ENCODE assay signal across 12 cellular contexts in genomic region chr14:51862839-51863235, GRCh38. TPM values are rescaled to one million over a fixed set of nuclear protein-coding genes. Genes with fewer than 3 reads are reported as not detected.
DNase-seq lines count a peak whose midpoint lies in the region; ATAC-seq and TF ChIP-seq lines count a peak whose summit lies in the region.
"Had no signal": no experiment of that assay in that cellular context is flagged by ENCODE, and none has a peak within 500 bp of the region (broad histone marks: within the 10 kb centered on the region; RNA-seq: fewer than 3 reads in every experiment).

No MANE protein-coding gene starts in this region.

- no peaks in the 10 kb centered on the region for H3K9me3 Mint-ChIP-seq in T-helper 1 cell treated with Interleukin-12 subunit alpha and Interleukin-12 subunit beta and Interleukin-4 antibody, amounts not matched to agents 30 μg/mL and 1 μg/mL, for 36 hours

- H3K36me3 ChIP-seq in spleen: no peaks in the 10 kb centered on the region

- peak overlapping the region; percentile 94 for H3K27ac Mint-ChIP-seq in T-helper 1 cell treated with Interleukin-12 subunit alpha and Interleukin-12 subunit beta and Interleukin-4 antibody, amounts not matched to agents 30 μg/mL and 1 μg/mL, for 36 hours

- intact Hi-C loops in spleen (cut with DNase I; ENCODE audit: low total_unique reads) (loop anchor here (10.0 kb wide), 1 partner anchor 102 kb away; no protein-coding TSS in a partner anchor), posterior cingulate gyrus (cut with DNase I) (no loop called here)

- H3K27me3 Mint-ChIP-seq in T-helper 1 cell treated with Interleukin-12 subunit alpha and Interleukin-12 subunit beta and Interleukin-4 antibody, amounts not matched to agents 30 μg/mL and 1 μg/mL, for 36 hours (ENCODE audit: low read depth): no peaks in the 10 kb centered on the region

- peaks cover 29 to 98% (median 81%) of the 10 kb centered on the region in 6 donors for H3K4me1 ChIP-seq in spleen

- TF ChIP-seq POLR2A in erythroblast (IDR thresholded peaks at IDR 0.05; ENCODE audit: low read length): no peak
- TF ChIP-seq POLR2A in spleen (IDR thresholded peaks at IDR 0.05): no peak

- H3K4me1 Mint-ChIP-seq in T-helper 1 cell treated with Interleukin-12 subunit alpha and Interleukin-12 subunit beta and Interleukin-4 antibody, amounts not matched to agents 30 μg/mL and 1 μg/mL, for 36 hours (ENCODE audit: low read depth): peaks cover 34% of the 10 kb centered on the region

- TF ChIP-seq CTCF in spleen (IDR thresholded peaks at IDR 0.05 in 8 of 11, conservative IDR thresholded peaks at IDR 0.05 in 3 of 11): no peak

- DNase-seq in T-helper 1 cell (no peak), NCI-H69 (lab: John Stamatoyannopoulos, UW) (peak; percentile 85), erythroblast (lab: John Stamatoyannopoulos, UW) (peak; percentile 42 to 46), spleen (no peak), HCEC 1CT (no peak), posterior cingulate gyrus (no peak)
- DNase-seq: C1 segment of cervical spinal cord, head of caudate nucleus, NCI-H2171 had no signal

- 71 to 84% (median 77%) methylated on average over 1 of the region's 1 CpG for WGBS in spleen, 5 donors

- no peaks in the 10 kb centered on the region for H3K9me3 ChIP-seq in spleen

- peak overlapping the region in 7 of 8 donors; percentile 50 to 79 (median 54) for H3K4me3 ChIP-seq in spleen

- no peaks in the 10 kb centered on the region for H3K27me3 ChIP-seq in spleen (replicated peaks in 1 of 7)

- H3K36me3 Mint-ChIP-seq in T-helper 1 cell treated with Interleukin-12 subunit alpha and Interleukin-12 subunit beta and Interleukin-4 antibody, amounts not matched to agents 30 μg/mL and 1 μg/mL, for 36 hours (ENCODE audit: low read depth): peaks cover 13% of the 10 kb centered on the region

- H3K4me3 Mint-ChIP-seq in T-helper 1 cell treated with Interleukin-12 subunit alpha and Interleukin-12 subunit beta and Interleukin-4 antibody, amounts not matched to agents 30 μg/mL and 1 μg/mL, for 36 hours: peak overlapping the region; percentile 95

- no peak for ATAC-seq in HG03095 (IDR thresholded peaks at IDR 0.05; ENCODE audit: unreplicated experiment)
- ATAC-seq: HCT116 had no signal

- H3K27ac ChIP-seq in spleen: peak overlapping the region in 7 of 8 donors; percentile 49 to 93 (median 88)

RNA-seq across cellular contexts. Expression of gene GNG2, which starts 2.4 kb away (rescaled TPM):
- 100 to 1,000 TPM in 5 of 7 donors, 10 to 100 TPM in 2; 77.4 to 180 (median 112) TPM for total RNA-seq in spleen
- 10 to 100 TPM; 23.6 to 36.8 (median 30.7) TPM for polyA plus RNA-seq in spleen

Comparison
In these comparisons a context has a peak if more than half of its experiments do, and no peak if none do; other contexts are left out.
1. DNase-seq: peak in NCI-H69 (single experiment) and erythroblast (2 of 2); none in T-helper 1 cell (0 of 5), spleen (single experiment), HCEC 1CT (single experiment) and posterior cingulate gyrus (0 of 10).